ENCODE assay signal across 11 cellular contexts in genomic region chr2:176115883-176116813, GRCh38. TPM values are rescaled to one million over a fixed set of nuclear protein-coding genes. Genes with fewer than 3 reads are reported as not detected.
DNase-seq lines count a peak whose midpoint lies in the region; ATAC-seq and TF ChIP-seq lines count a peak whose summit lies in the region.
"Had no signal": no experiment of that assay in that cellular context is flagged by ENCODE, and none has a peak within 500 bp of the region (broad histone marks: within the 10 kb centered on the region; RNA-seq: fewer than 3 reads in every experiment).

Gene HOXD10, plus strand, starts transcription at chr2:176116778. Its CDS starts 56 bp downstream, at chr2:176116834.

- DNase-seq in DMS53 treated with DMSO at 0.1 percent for 48 hours (lab: John Stamatoyannopoulos, UW; ENCODE audit: unreplicated experiment) (peak; percentile 55), RPMI7951 (ENCODE audit: low read depth) (peak; percentile 67), glutamatergic neuron (peak; percentile 73), gastrocnemius medialis (peak in 1 of 2 donors; percentile 43), body of pancreas (no peak)
- no peak for DNase-seq in activated T-helper 1 cell treated with anti-CD3 and anti-CD28 coated beads, Interleukin-12 subunit alpha, Interleukin-12 subunit beta, Interleukin-2, Interleukin-4 antibody, amounts not matched to agents 30 ng/mL and 10 ng/mL and 1 ng/mL, durations not matched to agents 14 hours and 24 hours and 36 hours (ENCODE audit: low spot score)
- DNase-seq: activated T-cell treated with anti-CD3 and anti-CD28 coated beads, Interleukin-2, amount 50 U/mL, for 1 hour; naive thymus-derived CD4-positive, alpha-beta T cell had no signal

- ATAC-seq in gastrocnemius medialis (peak; percentile 70 to 79), body of pancreas (no peak), GM18870 (IDR thresholded peaks at IDR 0.05; ENCODE audit: unreplicated experiment) (no peak), GM21825 (IDR thresholded peaks at IDR 0.05; ENCODE audit: unreplicated experiment) (no peak)
- ATAC-seq: naive thymus-derived CD4-positive, alpha-beta T cell had no signal

- TF ChIP-seq CTCF in glutamatergic neuron (IDR thresholded peaks at IDR 0.05; ENCODE audit: partially characterized antibody, unreplicated experiment) = no peak
- TF ChIP-seq CTCF in gastrocnemius medialis (IDR thresholded peaks at IDR 0.05 in 4 of 5, conservative IDR thresholded peaks at IDR 0.05 in 1 of 5) = peak in 4 of 5 experiments; percentile 23 to 49 (median 30)
- no peak for TF ChIP-seq CTCF in body of pancreas (IDR thresholded peaks at IDR 0.05)

- H3K27ac Mint-ChIP-seq in glutamatergic neuron (ENCODE audit: unreplicated experiment) = no peak within 1 kb of the TSS
- H3K27ac Mint-ChIP-seq in activated T-helper 1 cell treated with anti-CD3 and anti-CD28 coated beads, Interleukin-12 subunit alpha, Interleukin-12 subunit beta, Interleukin-2, Interleukin-4 antibody, amounts not matched to agents 30 ng/mL and 10 ng/mL and 1 ng/mL, durations not matched to agents 14 hours and 24 hours and 36 hours = no peak within 1 kb of the TSS

- in situ Hi-C loops in gastrocnemius medialis (cut with MboI; ENCODE audit: low sequenced_read_pairs in 4 of 4) = loop anchor here in 2 of 4 donors (25.0 kb wide), 1 partner anchor 696 kb away; no protein-coding TSS in a partner anchor

- H3K9me3 ChIP-seq in gastrocnemius medialis (no peaks in the 10 kb centered on the region), body of pancreas (no peaks in the 10 kb centered on the region)

- peaks cover 50% of the 10 kb centered on the region for H3K27me3 Mint-ChIP-seq in glutamatergic neuron (ENCODE audit: unreplicated experiment)
- peaks cover 85% of the 10 kb centered on the region for H3K27me3 Mint-ChIP-seq in activated T-helper 1 cell treated with anti-CD3 and anti-CD28 coated beads, Interleukin-12 subunit alpha, Interleukin-12 subunit beta, Interleukin-2, Interleukin-4 antibody, amounts not matched to agents 30 ng/mL and 10 ng/mL and 1 ng/mL, durations not matched to agents 14 hours and 24 hours and 36 hours (ENCODE audit: insufficient read depth)

- TF ChIP-seq POLR2A in gastrocnemius medialis (IDR thresholded peaks at IDR 0.05) (no peak), body of pancreas (IDR thresholded peaks at IDR 0.05) (no peak)

- peaks cover 11% of the 10 kb centered on the region for H3K36me3 Mint-ChIP-seq in glutamatergic neuron (ENCODE audit: unreplicated experiment)
- peaks cover 8% of the 10 kb centered on the region for H3K36me3 Mint-ChIP-seq in activated T-helper 1 cell treated with anti-CD3 and anti-CD28 coated beads, Interleukin-12 subunit alpha, Interleukin-12 subunit beta, Interleukin-2, Interleukin-4 antibody, amounts not matched to agents 30 ng/mL and 10 ng/mL and 1 ng/mL, durations not matched to agents 14 hours and 24 hours and 36 hours (ENCODE audit: low read depth)

- H3K4me3 ChIP-seq in gastrocnemius medialis = peak within 1 kb of the TSS; percentile 18 to 35 (median 30)
- H3K4me3 ChIP-seq in body of pancreas = no peak within 1 kb of the TSS

- peaks cover 6% of the 10 kb centered on the region for H3K9me3 Mint-ChIP-seq in glutamatergic neuron (ENCODE audit: unreplicated experiment)
- peaks cover 7% of the 10 kb centered on the region for H3K9me3 Mint-ChIP-seq in activated T-helper 1 cell treated with anti-CD3 and anti-CD28 coated beads, Interleukin-12 subunit alpha, Interleukin-12 subunit beta, Interleukin-2, Interleukin-4 antibody, amounts not matched to agents 30 ng/mL and 10 ng/mL and 1 ng/mL, durations not matched to agents 14 hours and 24 hours and 36 hours

- H3K27me3 ChIP-seq in gastrocnemius medialis (peaks cover 95 to 100% (median 100%) of the 10 kb centered on the region in 3 donors), body of pancreas (peaks cover 0 to 74% of the 10 kb centered on the region in 2 donors)

- H3K4me1 ChIP-seq in gastrocnemius medialis = peaks cover 6 to 15% of the 10 kb centered on the region in 2 donors
- peaks cover 4% of the 10 kb centered on the region for H3K4me1 ChIP-seq in body of pancreas

- no peak within 1 kb of the TSS for H3K4me3 Mint-ChIP-seq in glutamatergic neuron (ENCODE audit: unreplicated experiment)
- no peak within 1 kb of the TSS for H3K4me3 Mint-ChIP-seq in activated T-helper 1 cell treated with anti-CD3 and anti-CD28 coated beads, Interleukin-12 subunit alpha, Interleukin-12 subunit beta, Interleukin-2, Interleukin-4 antibody, amounts not matched to agents 30 ng/mL and 10 ng/mL and 1 ng/mL, durations not matched to agents 14 hours and 24 hours and 36 hours

- intact Hi-C loops in gastrocnemius medialis (cut with DNase I; ENCODE audit: low total_unique reads) (no loop called here), body of pancreas (cut with DNase I) (no loop called here)
- intact Hi-C loops in activated T-helper 1 cell treated with anti-CD3 and anti-CD28 coated beads, Interleukin-12 subunit alpha, Interleukin-12 subunit beta, Interleukin-2, Interleukin-4 antibody, amounts not matched to agents 30 ng/mL and 10 ng/mL and 1 ng/mL, durations not matched to agents 14 hours and 24 hours and 36 hours (cut with micrococcal nuclease) = loop anchor here (10.0 kb wide), 1 partner anchor 49 kb away; no protein-coding TSS in a partner anchor

- 4 to 9% methylated on average over 37 to 60 of the region's 66 CpGs for WGBS in body of pancreas, 2 donors

- H3K27ac ChIP-seq in gastrocnemius medialis (peak within 1 kb of the TSS in 3 of 4 donors; percentile 3 to 12 (median 12)), body of pancreas (no peak within 1 kb of the TSS)

- no peaks in the 10 kb centered on the region for H3K36me3 ChIP-seq in gastrocnemius medialis
- no peaks in the 10 kb centered on the region for H3K36me3 ChIP-seq in body of pancreas (replicated peaks in 1 of 2; ENCODE audit: insufficient read depth in 1 of 2, low read depth in 2 of 2)

- no peaks in the 10 kb centered on the region for H3K4me1 Mint-ChIP-seq in glutamatergic neuron (ENCODE audit: low read depth, unreplicated experiment)
- peaks cover 9% of the 10 kb centered on the region for H3K4me1 Mint-ChIP-seq in activated T-helper 1 cell treated with anti-CD3 and anti-CD28 coated beads, Interleukin-12 subunit alpha, Interleukin-12 subunit beta, Interleukin-2, Interleukin-4 antibody, amounts not matched to agents 30 ng/mL and 10 ng/mL and 1 ng/mL, durations not matched to agents 14 hours and 24 hours and 36 hours (ENCODE audit: low read depth)

RNA-seq across cellular contexts. Expression of gene HOXD10, which starts in this region (rescaled TPM):
- not detected in 2 replicates for total RNA-seq in RPMI7951 (2014; rRNA removed; shearing (Covaris generic))
- not detected for total RNA-seq in glutamatergic neuron (ENCODE audit: unreplicated experiment)
- total RNA-seq in gastrocnemius medialis = under 1 TPM in 1 of 4 donors, not detected in 3; 0.15 TPM
- total RNA-seq in body of pancreas = under 1 TPM in 1 of 2 donors, not detected in 1; 0.26 TPM
- total RNA-seq in activated T-helper 1 cell treated with anti-CD3 and anti-CD28 coated beads, Interleukin-12 subunit alpha, Interleukin-12 subunit beta, Interleukin-2, Interleukin-4 antibody, amounts not matched to agents 30 ng/mL and 10 ng/mL and 1 ng/mL, durations not matched to agents 14 hours and 24 hours and 36 hours = not detected in 2 replicates
- total RNA-seq: naive thymus-derived CD4-positive, alpha-beta T cell; OCI-LY7 had no signal

Comparison
In these comparisons a context has a peak if more than half of its experiments do, and no peak if none do; other contexts are left out.
1. Peak in DNase-seq in RPMI7951; RNA of the gene not detected or under 1 TPM.
2. Peak in DNase-seq in glutamatergic neuron; RNA of the gene not detected or under 1 TPM.
3. Peak in ATAC-seq, H3K4me3 ChIP-seq and H3K27ac ChIP-seq in gastrocnemius medialis; RNA of the gene not detected or under 1 TPM.
4. CTCF ChIP-seq: peak in gastrocnemius medialis (4 of 5); none in glutamatergic neuron (single experiment) and body of pancreas (0 of 7).